Comparison of ENCODE assay signal across 8 cellular contexts in genomic region chr19:14116525-14116917, GRCh38. TPM values are rescaled to one million over a fixed set of nuclear protein-coding genes. Genes with fewer than 3 reads are reported as not detected.
DNase-seq lines count a peak whose midpoint lies in the region; ATAC-seq and TF ChIP-seq lines count a peak whose summit lies in the region.

No MANE protein-coding gene starts in this region.

- H3K4me3 ChIP-seq in AG04449 (ENCODE audit: low read depth, low read length) (peak overlapping the region; percentile 76), KMS-11 (IDR thresholded peaks at IDR 0.05; ENCODE audit: insufficient read depth, low read depth, low read length) (no peak overlapping the region), choroid plexus epithelial cell (ENCODE audit: low read depth, low read length) (peak overlapping the region; percentile 80)

- POLR2A ChIA-PET in AG04449 (lab: Yijun Ruan, JAX) = no interaction called here
- POLR2A ChIA-PET in naive thymus-derived CD8-positive, alpha-beta T cell (lab: Charles Lee) = interaction anchor here (0.6 to 5.2 kb wide), 6 partner anchors 13 to 406 kb away, joined by 3 to 46 read pairs (median 6); partner anchors contain the start of genes ASF1B and IL27RA

- no peak for ATAC-seq in naive thymus-derived CD8-positive, alpha-beta T cell
- no peak for ATAC-seq in GM21786 (IDR thresholded peaks at IDR 0.05; ENCODE audit: unreplicated experiment)

- peak overlapping the region; percentile 71 for H3K4me2 ChIP-seq in KMS-11

- no peak for DNase-seq in AG04449 (ENCODE audit: low read depth, low spot score)
- no peak for DNase-seq in choroid plexus epithelial cell (ENCODE audit: low read depth)
- no peak for DNase-seq in naive thymus-derived CD8-positive, alpha-beta T cell
- DNase-seq in cerebellar cortex (ENCODE audit: low spot score) = no peak
- DNase-seq in DMS153 treated with DMSO at 0.1 percent for 48 hours (lab: John Stamatoyannopoulos, UW; ENCODE audit: unreplicated experiment) = no peak
- DNase-seq in NCI-H1048 (lab: John Stamatoyannopoulos, UW) = no peak

- peak overlapping the region; percentile 58 to 97 (median 90) for H3K27ac Mint-ChIP-seq in naive thymus-derived CD8-positive, alpha-beta T cell

- no peaks in the 10 kb centered on the region for H3K9me3 Mint-ChIP-seq in naive thymus-derived CD8-positive, alpha-beta T cell

- H3K9ac ChIP-seq in KMS-11 = peak overlapping the region; percentile 18; the same call in 1 of the 2 replicates

- no peaks in the 10 kb centered on the region for H3K36me3 ChIP-seq in KMS-11 (ENCODE audit: insufficient read depth)

- H3K36me3 Mint-ChIP-seq in naive thymus-derived CD8-positive, alpha-beta T cell = no peaks in the 10 kb centered on the region

- TF ChIP-seq CTCF in AG04449 (IDR thresholded peaks at IDR 0.05; ENCODE audit: insufficient read depth, low read length, missing control alignments) (no peak), KMS-11 (conservative IDR thresholded peaks at IDR 0.05; ENCODE audit: low read depth, low read length) (no peak), choroid plexus epithelial cell (conservative IDR thresholded peaks at IDR 0.05; ENCODE audit: low read depth, low read length) (no peak)

- no peaks in the 10 kb centered on the region for H4K20me1 ChIP-seq in KMS-11 (ENCODE audit: insufficient read depth)

- H3K27me3 Mint-ChIP-seq in naive thymus-derived CD8-positive, alpha-beta T cell = no peaks in the 10 kb centered on the region

- peaks cover 25 to 61% (median 60%) of the 10 kb centered on the region in 4 donors for H3K4me1 Mint-ChIP-seq in naive thymus-derived CD8-positive, alpha-beta T cell

- CTCF ChIA-PET in AG04449 (lab: Yijun Ruan, JAX) = interaction anchor here (0.9 to 3.9 kb wide), 5 partner anchors 17 to 25 kb away, joined by 3 to 28 read pairs (median 3); partner anchors contain the start of gene ASF1B

- H3K27ac ChIP-seq in KMS-11 = no peak overlapping the region

- H3K4me1 ChIP-seq in KMS-11 (ENCODE audit: low read depth, poor library complexity, severe bottlenecking) = peaks cover 10% of the 10 kb centered on the region

- H2AFZ ChIP-seq in KMS-11 (ENCODE audit: low read depth) = no peak overlapping the region

- H3K27me3 ChIP-seq in KMS-11 (ENCODE audit: insufficient read depth, low read depth) = no peaks in the 10 kb centered on the region

- H3K79me2 ChIP-seq in KMS-11 (ENCODE audit: insufficient read depth, low read depth) = no peaks in the 10 kb centered on the region; the same call in 1 of the 2 replicates

- H3K4me3 Mint-ChIP-seq in naive thymus-derived CD8-positive, alpha-beta T cell = peak overlapping the region; percentile 84 to 99 (median 94)

RNA-seq across cellular contexts. Expression of gene PRKACA, which starts 1.0 kb away (rescaled TPM):
- total RNA-seq in naive thymus-derived CD8-positive, alpha-beta T cell = 10 to 100 TPM; 54.7 to 56.8 TPM
- 1 to 10 TPM; 1.1 to 1.8 (median 1.3) TPM for polyA plus RNA-seq in naive thymus-derived CD8-positive, alpha-beta T cell

RNA-seq across cellular contexts. Expression of gene ASF1B, which starts 19.9 kb away (rescaled TPM):
- 1 to 10 TPM; 2.7 to 4.6 TPM for total RNA-seq in naive thymus-derived CD8-positive, alpha-beta T cell
- polyA plus RNA-seq in naive thymus-derived CD8-positive, alpha-beta T cell = 1 to 10 TPM; 2.3 to 4.2 (median 3.7) TPM

RNA-seq across cellular contexts. Expression of gene SAMD1, which starts 26.0 kb away (rescaled TPM):
- total RNA-seq in naive thymus-derived CD8-positive, alpha-beta T cell = 10 to 100 TPM; 66.4 to 68.3 TPM
- 1 to 10 TPM; 2.3 to 5.2 (median 2.7) TPM for polyA plus RNA-seq in naive thymus-derived CD8-positive, alpha-beta T cell

RNA-seq across cellular contexts. Expression of gene C19orf67, which starts 30.9 kb away (rescaled TPM):
- under 1 TPM in 1 of 2 experiments, not detected in 1; 0.85 TPM for total RNA-seq in naive thymus-derived CD8-positive, alpha-beta T cell
- not detected for polyA plus RNA-seq in naive thymus-derived CD8-positive, alpha-beta T cell

RNA-seq across cellular contexts. Expression of gene MISP3, which starts 43.9 kb away (rescaled TPM):
- total RNA-seq in naive thymus-derived CD8-positive, alpha-beta T cell = under 1 TPM; 0.44 to 0.99 TPM
- 1 to 10 TPM in 1 of 3 donors, under 1 TPM in 2; 0.36 to 1.4 (median 0.59) TPM for polyA plus RNA-seq in naive thymus-derived CD8-positive, alpha-beta T cell
